Comparison of ENCODE assay signal across 21 cellular contexts in genomic region chr18:5469340-5469739, GRCh38.
"Had no signal": no experiment of that assay in that cellular context is flagged by ENCODE, and none has a peak within 500 bp of the region (broad histone marks: within the 10 kb centered on the region; RNA-seq: fewer than 3 reads in every experiment).

No MANE protein-coding gene starts in this region.

- H3K27ac ChIP-seq: coronary artery, heart right ventricle, left ventricle myocardium inferior, lower lobe of right lung, ovary, right atrium auricular region, sigmoid colon, skin epidermis, testis, tibial nerve, upper lobe of right lung had no signal

- DNase-seq: effector memory CD4-positive, alpha-beta T cell; foreskin melanocyte; heart right ventricle; hypothalamus; left cardiac atrium; left ventricle myocardium inferior; lower lobe of right lung; natural killer cell; nucleus accumbens; ovary; sigmoid colon; stimulated activated CD4-positive, alpha-beta T cell treated with anti-CD3 and anti-CD28 coated beads, Interleukin-2, amount 100 ng/mL, for 24 hours; stimulated activated CD4-positive, alpha-beta T cell treated with anti-CD3 and anti-CD28 coated beads, Interleukin-4, amount 100 ng/mL, for 4 hours; stimulated activated naive B cell treated with anti-CD40 and anti-IgM and Interleukin-4, amounts not matched to agents 10 μg/mL and 1 μg/mL and 100 μg/mL, for 72 hours; stimulated activated naive CD8-positive, alpha-beta T cell treated with anti-CD3 and anti-CD28 coated beads, Interleukin-15, amount 100 ng/mL, for 72 hours; testis; upper lobe of right lung had no signal

- H3K4me1 ChIP-seq: left ventricle myocardium inferior, lower lobe of right lung, right atrium auricular region, testis, upper lobe of right lung had no signal

- H3K4me3 ChIP-seq: coronary artery, heart right ventricle, left ventricle myocardium inferior, lower lobe of right lung, ovary, right atrium auricular region, sigmoid colon, skin epidermis, testis, tibial nerve, upper lobe of right lung had no signal

- ATAC-seq: heart right ventricle; left cardiac atrium; lower lobe of right lung; natural killer cell; stimulated activated naive B cell treated with anti-CD40 and anti-IgM and Interleukin-4, amounts not matched to agents 10 μg/mL and 1 μg/mL and 100 μg/mL, for 72 hours; stimulated activated naive CD8-positive, alpha-beta T cell treated with anti-CD3 and anti-CD28 coated beads, Interleukin-15, amount 100 ng/mL, for 72 hours; upper lobe of right lung had no signal

- H3K36me3 ChIP-seq: left ventricle myocardium inferior, lower lobe of right lung, ovary, right atrium auricular region, upper lobe of right lung had no signal

- H3K27me3 ChIP-seq: heart right ventricle, ovary, right atrium auricular region, sigmoid colon, testis, tibial nerve, upper lobe of right lung had no signal

- H3K9me3 ChIP-seq: heart right ventricle, left ventricle myocardium inferior, lower lobe of right lung, ovary, right atrium auricular region, sigmoid colon, testis, tibial nerve, upper lobe of right lung had no signal
